Comparison of ENCODE assay signal across 1 cellular context in the genomic region with DNA sequence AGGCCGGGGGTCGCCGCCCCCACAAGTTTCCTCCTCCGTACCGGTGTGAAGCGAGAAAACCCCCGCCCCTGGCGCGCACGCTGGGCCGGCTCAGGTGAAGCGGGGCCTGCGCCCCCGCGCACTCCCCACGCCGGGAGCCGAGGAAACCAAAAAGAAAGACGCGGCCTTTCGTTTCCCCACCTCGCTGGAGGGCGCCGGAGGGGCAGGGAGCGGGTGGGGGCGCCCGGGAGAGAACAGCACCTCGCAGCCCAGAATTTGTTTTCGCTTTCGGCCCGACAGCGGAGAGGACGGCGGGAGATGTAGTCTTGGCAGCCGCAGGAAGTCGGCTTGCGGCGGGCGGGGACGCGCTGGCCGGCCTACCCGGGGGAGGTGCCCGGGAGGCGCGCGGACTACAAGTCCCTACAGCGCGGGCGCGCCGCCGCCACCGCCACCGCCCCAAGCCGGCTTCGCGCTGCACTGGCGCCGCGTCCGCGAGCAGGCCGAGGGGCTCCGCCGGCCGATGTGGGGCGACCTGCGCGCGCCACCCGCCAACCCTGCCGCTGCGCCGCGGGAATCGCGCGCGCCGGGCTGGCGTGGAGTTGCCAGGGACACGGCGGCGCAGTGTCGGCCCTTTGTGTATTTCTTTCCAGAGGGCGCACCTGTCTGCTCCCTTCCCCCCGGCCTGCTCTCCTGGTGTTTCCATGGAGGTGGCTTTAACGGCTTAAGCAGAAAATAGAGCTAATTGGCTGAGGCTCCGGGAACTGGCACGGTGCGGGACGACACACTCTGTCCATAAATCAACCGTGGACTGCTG.
A peak's percentile ranks its signal among the peaks of the same experiment; 100 is the strongest.
TF ChIP-seq lines count a peak whose summit lies in the region.

Gene OTUD4 (minus strand): TSS at position 292 of the 793 bp plus-strand sequence. CDS start 616 bp downstream, outside the sequence.

TF ChIP-seq in HEK293, 187 proteins besides CTCF, POLR2A, EP300 and RAD21 (continued from another document):
- peak; percentile 20; the same call in 1 of the 2 replicates for TF ChIP-seq ZXDB (tag by site-specific recombination; IDR thresholded peaks at IDR 0.05)
- peak; percentile 79 for TF ChIP-seq GLIS2 (tag by site-specific recombination; IDR thresholded peaks at IDR 0.05)
- TF ChIP-seq ZNF391 (tag by site-specific recombination; IDR thresholded peaks at IDR 0.05; ENCODE audit: borderline replicate concordance, low read depth): no peak
- TF ChIP-seq ZBTB20 (tag by site-specific recombination; IDR thresholded peaks at IDR 0.05): peak; percentile 76
- 0 out of 2 replicates have a peak, but pooled peaks have one; percentile 53 for TF ChIP-seq ZNF18 (tag by site-specific recombination; IDR thresholded peaks at IDR 0.05)
- peak; percentile 80 for TF ChIP-seq ZNF76 (tag by site-specific recombination; IDR thresholded peaks at IDR 0.05; ENCODE audit: borderline replicate concordance, low read depth)
- TF ChIP-seq ZNF473 (tag by site-specific recombination; IDR thresholded peaks at IDR 0.05): no peak
- 0 out of 2 replicates have a peak, but pooled peaks have one; percentile 21 for TF ChIP-seq ZNF501 (tag by site-specific recombination; IDR thresholded peaks at IDR 0.05)
- peak; percentile 9; the same call in 1 of the 2 replicates for TF ChIP-seq PRDM10 (tag by site-specific recombination; IDR thresholded peaks at IDR 0.05)
- peak; percentile 84 for TF ChIP-seq ZBTB26 (tag by site-specific recombination; optimal IDR thresholded peaks at IDR 0.05)
- 0 out of 2 replicates have a peak, but pooled peaks have one; percentile 33 for TF ChIP-seq ZIC2 (tag by site-specific recombination; IDR thresholded peaks at IDR 0.05)
- peak; percentile 56 for TF ChIP-seq SP2 (tag by site-specific recombination; IDR thresholded peaks at IDR 0.05)
- TF ChIP-seq ZNF398 (tag by site-specific recombination; IDR thresholded peaks at IDR 0.05): peak; percentile 22; the same call in 1 of the 2 replicates
- TF ChIP-seq ZNF157 (tag by site-specific recombination; IDR thresholded peaks at IDR 0.05): no peak
- peak; percentile 66 for TF ChIP-seq ZFHX2 (tag by site-specific recombination; conservative IDR thresholded peaks at IDR 0.05)
- 0 out of 2 replicates have a peak, but pooled peaks have one; percentile 13 for TF ChIP-seq KLF9 (tag by site-specific recombination; IDR thresholded peaks at IDR 0.05; ENCODE audit: low read depth)
- no peak for TF ChIP-seq SP7 (tag by site-specific recombination; IDR thresholded peaks at IDR 0.05)
- TF ChIP-seq PBX3 (CRISPR knock-in tag; IDR thresholded peaks at IDR 0.05): 0 out of 2 replicates have a peak, but pooled peaks have one; percentile 24
- TF ChIP-seq ZNF555 (tag by site-specific recombination; conservative IDR thresholded peaks at IDR 0.05): no peak
- peak; percentile 60 for TF ChIP-seq SP3 (tag by site-specific recombination; IDR thresholded peaks at IDR 0.05)
- TF ChIP-seq, protein P1, sequence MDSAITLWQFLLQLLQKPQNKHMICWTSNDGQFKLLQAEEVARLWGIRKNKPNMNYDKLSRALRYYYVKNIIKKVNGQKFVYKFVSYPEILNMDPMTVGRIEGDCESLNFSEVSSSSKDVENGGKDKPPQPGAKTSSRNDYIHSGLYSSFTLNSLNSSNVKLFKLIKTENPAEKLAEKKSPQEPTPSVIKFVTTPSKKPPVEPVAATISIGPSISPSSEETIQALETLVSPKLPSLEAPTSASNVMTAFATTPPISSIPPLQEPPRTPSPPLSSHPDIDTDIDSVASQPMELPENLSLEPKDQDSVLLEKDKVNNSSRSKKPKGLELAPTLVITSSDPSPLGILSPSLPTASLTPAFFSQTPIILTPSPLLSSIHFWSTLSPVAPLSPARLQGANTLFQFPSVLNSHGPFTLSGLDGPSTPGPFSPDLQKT (IDR thresholded peaks at IDR 0.05; ENCODE audit: borderline replicate concordance, low read depth, low read length): no peak
- TF ChIP-seq IKZF3 (tag by site-specific recombination; IDR thresholded peaks at IDR 0.05): peak; percentile 71
- no peak for TF ChIP-seq ZNF133 (tag by site-specific recombination; IDR thresholded peaks at IDR 0.05)
- peak; percentile 78 for TF ChIP-seq EGR2 (tag by site-specific recombination; IDR thresholded peaks at IDR 0.05; ENCODE audit: low read depth)
- TF ChIP-seq ZSCAN30 (tag by site-specific recombination; IDR thresholded peaks at IDR 0.05): no peak; the same call in none of the 2 replicates
